Comparison of ENCODE assay signal across 7 cellular contexts in the genomic region with DNA sequence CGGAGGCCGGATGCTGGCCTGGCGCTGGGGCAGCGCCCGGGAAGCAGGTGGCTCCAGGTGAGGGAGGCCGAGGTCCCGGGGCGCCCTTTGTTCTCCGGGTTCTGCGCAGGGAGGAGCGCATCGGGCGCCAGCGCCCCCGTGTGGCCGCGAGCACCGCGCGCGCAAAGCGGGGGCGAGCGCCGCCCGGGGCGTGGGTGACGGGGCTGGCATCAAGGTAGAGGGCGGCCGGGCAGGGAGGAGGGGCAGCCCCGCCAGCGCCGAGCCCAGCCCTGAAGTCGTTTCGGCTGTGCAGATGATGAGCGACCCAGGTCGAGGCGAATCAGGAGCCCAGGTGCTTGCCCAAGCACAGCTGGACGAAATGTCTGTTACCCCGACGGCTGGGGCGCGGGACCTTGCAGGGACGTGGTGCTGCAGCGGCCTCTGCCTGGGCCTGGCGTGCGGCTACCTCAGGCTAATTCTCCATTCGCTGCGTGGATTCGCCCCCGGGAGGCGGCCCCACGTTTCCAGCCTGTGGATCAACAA. TPM values are rescaled to one million over a fixed set of nuclear protein-coding genes. Genes with fewer than 3 reads are reported as not detected.
A peak's percentile ranks its signal among the peaks of the same experiment; 100 is the strongest.
DNase-seq lines count a peak whose midpoint lies in the region; ATAC-seq and TF ChIP-seq lines count a peak whose summit lies in the region.

No MANE protein-coding gene starts in this region.

- no CpG with 5 or more reads among the region's 53 CpGs for WGBS in mesendoderm (ENCODE audit: extremely low coverage, insufficient coverage, low lambda C conversion rate)

- H3K27ac ChIP-seq in mesendoderm (ENCODE audit: low read depth, low read length) (no peak overlapping the region), stomach smooth muscle (ENCODE audit: low read length) (no peak overlapping the region)

- TF ChIP-seq CTCF in GM10248 (IDR thresholded peaks at IDR 0.05; ENCODE audit: control extremely low read depth, extremely low read depth, low read depth, missing control alignments) (peak; percentile 64), HFF-Myc (IDR thresholded peaks at IDR 0.05; ENCODE audit: low read depth, low read length, missing control alignments) (peak; percentile 67), choroid plexus epithelial cell (conservative IDR thresholded peaks at IDR 0.05; ENCODE audit: low read depth, low read length) (peak; percentile 37)

- no peak overlapping the region for H2BK120ac ChIP-seq in mesendoderm (ENCODE audit: low read depth, low read length)

- no peak overlapping the region for H2BK5ac ChIP-seq in mesendoderm (ENCODE audit: low read length)

- no peak overlapping the region for H3K4ac ChIP-seq in mesendoderm (ENCODE audit: low read depth, low read length)

- H3K27me3 ChIP-seq in mesendoderm (ENCODE audit: insufficient read depth, low read length, poor library complexity) (no peaks in the 10 kb centered on the region), stomach smooth muscle (ENCODE audit: control insufficient read depth in 1 of 2, insufficient read depth in 2 of 2, low read length in 2 of 2) (no peaks in the 10 kb centered on the region)

- peak overlapping the region; percentile 36 for H3K4me2 ChIP-seq in mesendoderm (ENCODE audit: low read length)

- H3K56ac ChIP-seq in mesendoderm (ENCODE audit: low read length), result peak overlapping the region; percentile 46

- H2AK5ac ChIP-seq in mesendoderm (ENCODE audit: low read length), result no peak overlapping the region

- H4K8ac ChIP-seq in mesendoderm (ENCODE audit: low read depth, low read length), result no peak overlapping the region

- H3K4me1 ChIP-seq in mesendoderm (ENCODE audit: control insufficient read depth, low read depth, low read length) (peaks cover 2% of the 10 kb centered on the region), stomach smooth muscle (ENCODE audit: control insufficient read depth, insufficient read depth, low read length) (peaks cover 6% of the 10 kb centered on the region)

- no peak overlapping the region for H4K5ac ChIP-seq in mesendoderm (ENCODE audit: low read length)

- POLR2A ChIA-PET in GM10248 (lab: Yijun Ruan, JAX), result no interaction called here

- H3K36me3 ChIP-seq in mesendoderm (ENCODE audit: control insufficient read depth, insufficient read depth, low read length) (no peaks in the 10 kb centered on the region), stomach smooth muscle (ENCODE audit: control insufficient read depth in 2 of 2, insufficient read depth in 2 of 2, low read length in 2 of 2) (no peaks in the 10 kb centered on the region)

- CTCF ChIA-PET in GM10248 (lab: Yijun Ruan, JAX), result interaction anchor here (1.1 to 2.6 kb wide), 5 partner anchors 10 to 663 kb away, joined by 4 to 10 read pairs (median 5); a partner anchor contains a TSS

- H3K4me3 ChIP-seq in HFF-Myc (replicated peaks; ENCODE audit: low read depth, low read length) (no peak overlapping the region), choroid plexus epithelial cell (ENCODE audit: low read depth, low read length) (no peak overlapping the region), mesendoderm (ENCODE audit: low read length) (no peak overlapping the region), stomach smooth muscle (ENCODE audit: low read length in 2 of 2) (peak overlapping the region; percentile 73 to 76)

- no peaks in the 10 kb centered on the region for H3K9me3 ChIP-seq in stomach smooth muscle (ENCODE audit: control insufficient read depth in 2 of 2, low read length in 2 of 2)

- no peaks in the 10 kb centered on the region for H3K79me2 ChIP-seq in mesendoderm (ENCODE audit: control insufficient read depth, insufficient read depth, low read length)

- DNase-seq in GM10248 (ENCODE audit: extremely low spot score), result peak; percentile 79
- no peak for DNase-seq in HFF-Myc (ENCODE audit: extremely low read depth, low read depth)
- DNase-seq in NCI-H748 treated with DMSO at 0.1 percent for 48 hours (lab: John Stamatoyannopoulos, UW), result peak; percentile 10
- DNase-seq in choroid plexus epithelial cell (ENCODE audit: low read depth), result no peak
- peak; percentile 46 for DNase-seq in mesendoderm

- no peak for ATAC-seq in GM21423 (IDR thresholded peaks at IDR 0.05; ENCODE audit: unreplicated experiment)

- no peak overlapping the region for H3K23ac ChIP-seq in mesendoderm (ENCODE audit: low read length)

- no peak overlapping the region for H3K18ac ChIP-seq in mesendoderm (ENCODE audit: low read length)

- H2BK15ac ChIP-seq in mesendoderm (replicated peaks; ENCODE audit: low read depth), result no peak overlapping the region

- H3K79me1 ChIP-seq in mesendoderm (ENCODE audit: low read length), result no peaks in the 10 kb centered on the region

- H3K9ac ChIP-seq in mesendoderm (ENCODE audit: low read length) (peak overlapping the region; percentile 26), stomach smooth muscle (ENCODE audit: low read length in 2 of 2) (peak overlapping the region in 1 of 2 donors; percentile 44)

RNA-seq across cellular contexts. Expression of a gene that starts 10.5 kb away (rescaled TPM):
- 14.4 TPM for polyA plus RNA-seq in mesendoderm (2013, experiment 1 of 2)
- 14.3 TPM for polyA plus RNA-seq in mesendoderm (2013, experiment 2 of 2)

Comparison
In these comparisons a context has a peak if more than half of its experiments do, and no peak if none do; other contexts are left out.
1. DNase-seq: peak in GM10248 (single experiment), NCI-H748 treated with DMSO at 0.1 percent for 48 hours (single experiment) and mesendoderm (single experiment); none in HFF-Myc (single experiment) and choroid plexus epithelial cell (single experiment).
2. H3K4me3 ChIP-seq: peak in stomach smooth muscle (2 of 2); none in HFF-Myc (single experiment), choroid plexus epithelial cell (single experiment) and mesendoderm (single experiment).
3. Peak in every context shown above with its lines, with median percentiles within 50 percentile points of each other: CTCF ChIP-seq.